In genomic region chr6:6315660-6316059, GRCh38 we compare ENCODE assay signal across 8 cellular contexts. TPM values are rescaled to one million over a fixed set of nuclear protein-coding genes. Genes with fewer than 3 reads are reported as not detected.
A peak's percentile ranks its signal among the peaks of the same experiment; 100 is the strongest.
DNase-seq lines count a peak whose midpoint lies in the region; ATAC-seq, FAIRE-seq and TF ChIP-seq lines count a peak whose summit lies in the region.

No MANE protein-coding gene starts in this region.

- no peaks in the 10 kb centered on the region for H3K4me1 Mint-ChIP-seq in activated T-helper 2 cell treated with anti-CD3 and anti-CD28 coated beads, Interferon-gamma antibody, Interleukin-2, Interleukin-4, amounts not matched to agents 10 μg/mL and 5 μg/mL and 100 μg/mL, durations not matched to agents 14 hours and 24 hours and 36 hours (ENCODE audit: low read depth)

- H3K36me3 Mint-ChIP-seq in activated T-helper 2 cell treated with anti-CD3 and anti-CD28 coated beads, Interferon-gamma antibody, Interleukin-2, Interleukin-4, amounts not matched to agents 10 μg/mL and 5 μg/mL and 100 μg/mL, durations not matched to agents 14 hours and 24 hours and 36 hours (ENCODE audit: low read depth): no peaks in the 10 kb centered on the region

- no peaks in the 10 kb centered on the region for H3K27me3 ChIP-seq in right cardiac atrium (ENCODE audit: control insufficient read depth, insufficient read depth)
- peaks cover 42% of the 10 kb centered on the region for H3K27me3 ChIP-seq in smooth muscle cell (ENCODE audit: low read depth)

- no peaks in the 10 kb centered on the region for H3K9me3 Mint-ChIP-seq in activated T-helper 2 cell treated with anti-CD3 and anti-CD28 coated beads, Interferon-gamma antibody, Interleukin-2, Interleukin-4, amounts not matched to agents 10 μg/mL and 5 μg/mL and 100 μg/mL, durations not matched to agents 14 hours and 24 hours and 36 hours

- no peak overlapping the region for H3K27ac Mint-ChIP-seq in activated T-helper 2 cell treated with anti-CD3 and anti-CD28 coated beads, Interferon-gamma antibody, Interleukin-2, Interleukin-4, amounts not matched to agents 10 μg/mL and 5 μg/mL and 100 μg/mL, durations not matched to agents 14 hours and 24 hours and 36 hours

- no peaks in the 10 kb centered on the region for H3K36me3 ChIP-seq in smooth muscle cell (ENCODE audit: low read depth)

- H3F3A ChIP-seq in smooth muscle cell (ENCODE audit: low read depth): no peaks in the 10 kb centered on the region

- intact Hi-C loops in right cardiac atrium (cut with DNase I): loop anchor here in 1 of 4 donors (10.0 kb wide), 1 partner anchor 261 kb away; no protein-coding TSS in a partner anchor
- intact Hi-C loops in activated T-helper 2 cell treated with anti-CD3 and anti-CD28 coated beads, Interferon-gamma antibody, Interleukin-2, Interleukin-4, amounts not matched to agents 10 μg/mL and 5 μg/mL and 100 μg/mL, durations not matched to agents 14 hours and 24 hours and 36 hours (cut with micrococcal nuclease): no loop called here

- H3K9ac ChIP-seq in smooth muscle cell (ENCODE audit: low read depth): no peak overlapping the region

- peaks cover 32% of the 10 kb centered on the region for H3K27me3 Mint-ChIP-seq in activated T-helper 2 cell treated with anti-CD3 and anti-CD28 coated beads, Interferon-gamma antibody, Interleukin-2, Interleukin-4, amounts not matched to agents 10 μg/mL and 5 μg/mL and 100 μg/mL, durations not matched to agents 14 hours and 24 hours and 36 hours (ENCODE audit: low read depth)

- H3K4me2 ChIP-seq in smooth muscle cell: no peak overlapping the region

- 21% methylated on average over 6 of the region's 6 CpGs for WGBS in right cardiac atrium
- 26% methylated on average over 6 of the region's 6 CpGs for WGBS in smooth muscle cell (ENCODE audit: low lambda C conversion rate)

- DNase-seq in NCI-H1105 (lab: John Stamatoyannopoulos, UW): peak; percentile 29
- DNase-seq in activated naive CD4-positive, alpha-beta T cell treated with Interleukin-2 at 50 U/mL for 16 hours: peak; percentile 11
- DNase-seq in right cardiac atrium: peak; percentile 39 to 78 (median 49)
- DNase-seq in smooth muscle cell (lab: John Stamatoyannopoulos, UW; ENCODE audit: unreplicated experiment): no peak
- DNase-seq in activated T-helper 2 cell treated with anti-CD3 and anti-CD28 coated beads, Interferon-gamma antibody, Interleukin-2, Interleukin-4, amounts not matched to agents 10 μg/mL and 5 μg/mL and 100 μg/mL, durations not matched to agents 14 hours and 24 hours and 36 hours (ENCODE audit: low spot score): no peak
- DNase-seq in amniotic stem cell (lab: John Stamatoyannopoulos, UW): no peak

- no peaks in the 10 kb centered on the region for H3K79me2 ChIP-seq in smooth muscle cell (ENCODE audit: low read depth)

- TF ChIP-seq CTCF in smooth muscle cell (IDR thresholded peaks at IDR 0.05; ENCODE audit: borderline replicate concordance, insufficient read depth, poor library complexity, severe bottlenecking): peak; percentile 81

- no peak overlapping the region for H3K4me3 Mint-ChIP-seq in activated T-helper 2 cell treated with anti-CD3 and anti-CD28 coated beads, Interferon-gamma antibody, Interleukin-2, Interleukin-4, amounts not matched to agents 10 μg/mL and 5 μg/mL and 100 μg/mL, durations not matched to agents 14 hours and 24 hours and 36 hours (ENCODE audit: low read depth)

- H3K4me1 ChIP-seq in right cardiac atrium (ENCODE audit: control insufficient read depth, insufficient read depth, low read length) (no peaks in the 10 kb centered on the region), smooth muscle cell (ENCODE audit: low read depth) (peaks cover 14% of the 10 kb centered on the region)

- H3K4me3 ChIP-seq in right cardiac atrium (ENCODE audit: low read length): no peak overlapping the region
- H3K4me3 ChIP-seq in smooth muscle cell: no peak overlapping the region

- H3K9me3 ChIP-seq in right cardiac atrium (ENCODE audit: control insufficient read depth, low read length) (no peaks in the 10 kb centered on the region), smooth muscle cell (replicated peaks; ENCODE audit: low read depth) (no peaks in the 10 kb centered on the region)

- FAIRE-seq in A204.1 (lab: Jason Lieb, UNC) (peak; percentile 73), G401.6 (lab: Jason Lieb, UNC) (peak; percentile 81)

- H4K20me1 ChIP-seq in smooth muscle cell (ENCODE audit: low read depth): no peaks in the 10 kb centered on the region

- ATAC-seq in right cardiac atrium: no peak

- H2AFZ ChIP-seq in smooth muscle cell (ENCODE audit: low read depth): no peak overlapping the region

- H3K27ac ChIP-seq in right cardiac atrium (ENCODE audit: low read length) (no peak overlapping the region), smooth muscle cell (ENCODE audit: low read depth) (no peak overlapping the region)

RNA-seq across cellular contexts. Expression of gene F13A1, which starts 4.8 kb away (rescaled TPM):
- total RNA-seq in right cardiac atrium (100 to 1,000 TPM in 2 of 4 donors, 10 to 100 TPM in 2; 77.9 to 140 (median 107) TPM), smooth muscle cell (not detected in 2 replicates)
- polyA plus RNA-seq in right cardiac atrium (9.4 TPM), smooth muscle cell (0.22 TPM in 1 of 2 replicates, not detected in the other)
- not detected in 2 replicates for total RNA-seq in activated T-helper 2 cell treated with anti-CD3 and anti-CD28 coated beads, Interferon-gamma antibody, Interleukin-2, Interleukin-4, amounts not matched to agents 10 μg/mL and 5 μg/mL and 100 μg/mL, durations not matched to agents 14 hours and 24 hours and 36 hours

Comparison
In these comparisons a context has a peak if more than half of its experiments do, and no peak if none do; other contexts are left out.
1. DNase-seq: peak in NCI-H1105 (single experiment), activated naive CD4-positive, alpha-beta T cell treated with Interleukin-2 at 50 U/mL for 16 hours (single experiment) and right cardiac atrium (3 of 3); none in smooth muscle cell (single experiment), activated T-helper 2 cell treated with anti-CD3 and anti-CD28 coated beads, Interferon-gamma antibody, Interleukin-2, Interleukin-4, amounts not matched to agents 10 μg/mL and 5 μg/mL and 100 μg/mL, durations not matched to agents 14 hours and 24 hours and 36 hours (single experiment) and amniotic stem cell (single experiment).
2. RNA of gene F13A1, which starts 4.8 kb away (total RNA-seq): 77.9 to 140 TPM in right cardiac atrium; not detected in smooth muscle cell and not detected in activated T-helper 2 cell treated with anti-CD3 and anti-CD28 coated beads, Interferon-gamma antibody, Interleukin-2, Interleukin-4, amounts not matched to agents 10 μg/mL and 5 μg/mL and 100 μg/mL, durations not matched to agents 14 hours and 24 hours and 36 hours; every median in the first group is over 10 times any median in the second.